Comparison of ENCODE assay signal across 10 cellular contexts in the genomic region with DNA sequence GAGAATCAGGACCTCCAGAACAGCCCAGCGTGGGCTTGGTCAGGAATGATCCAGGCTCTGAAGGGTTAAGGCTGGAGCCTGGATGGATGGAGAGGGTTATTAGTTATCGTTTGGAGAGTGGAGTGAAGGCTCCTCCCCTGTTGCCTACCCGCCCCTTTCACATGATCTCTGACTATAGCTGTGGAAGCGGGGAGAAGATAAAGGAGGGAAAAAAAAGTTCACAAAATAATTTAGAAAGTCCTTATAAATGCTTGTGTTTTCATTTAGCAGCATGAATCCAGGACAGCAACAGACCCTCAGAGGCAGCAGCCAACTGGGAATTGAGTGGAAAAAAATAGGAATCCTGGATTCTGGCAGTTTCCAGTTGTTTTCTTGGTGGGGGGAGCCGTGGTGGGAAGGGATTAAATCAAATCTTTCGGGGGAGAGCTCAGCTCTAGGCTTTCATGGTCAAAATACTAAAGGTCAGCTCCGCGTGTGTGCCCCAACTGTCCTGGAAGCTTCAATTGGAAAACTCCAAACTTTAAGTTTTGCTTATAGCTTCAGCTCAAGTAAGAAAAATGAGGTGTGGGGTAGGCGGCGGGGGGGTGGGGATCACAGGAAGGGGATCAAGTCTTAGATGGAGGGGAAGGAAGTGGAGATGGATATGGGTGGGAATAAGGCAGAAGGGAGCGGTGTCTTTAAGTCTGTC. TPM values are rescaled to one million over a fixed set of nuclear protein-coding genes. Genes with fewer than 3 reads are reported as not detected.
A peak's percentile ranks its signal among the peaks of the same experiment; 100 is the strongest.
DNase-seq lines count a peak whose midpoint lies in the region; ATAC-seq, FAIRE-seq and TF ChIP-seq lines count a peak whose summit lies in the region.
"Had no signal": no experiment of that assay in that cellular context is flagged by ENCODE, and none has a peak within 500 bp of the region (broad histone marks: within the 10 kb centered on the region; RNA-seq: fewer than 3 reads in every experiment).

No MANE protein-coding gene starts in this region.

- intact Hi-C loops in endothelial cell of umbilical vein (cut with micrococcal nuclease): loop anchor here (2.0 kb wide), 1 partner anchor 59 kb away; no protein-coding TSS in a partner anchor

- H3K9ac ChIP-seq in endothelial cell of umbilical vein (replicated peaks; ENCODE audit: extremely low read depth, insufficient read depth, low read length): peak overlapping the region; percentile 82

- H3K4me3 ChIP-seq in endothelial cell of umbilical vein (replicated peaks in 1 of 3; ENCODE audit: insufficient read depth in 1 of 3, low read depth in 1 of 3, low read length in 3 of 3): peak overlapping the region; percentile 51 to 94 (median 81)

- DNase-seq in A172 (ENCODE audit: low spot score) (peak; percentile 77), NCI-H2227 (lab: John Stamatoyannopoulos, UW; ENCODE audit: unreplicated experiment) (peak; percentile 73), endothelial cell of umbilical vein (ENCODE audit: low read depth, low spot score) (peak; percentile 63), myocyte (ENCODE audit: low read depth) (peak; percentile 76), AML-193 (lab: John Stamatoyannopoulos, UW) (no peak), NCI-H2171 treated with DMSO at 0.1 percent for 48 hours (lab: John Stamatoyannopoulos, UW) (no peak)
- no peak for DNase-seq in activated effector memory CD4-positive, alpha-beta T cell treated with anti-CD3 and anti-CD28 coated beads, Interleukin-2, amount 50 U/mL, for 16 hours
- DNase-seq: ACHN, cortex of kidney had no signal

- H3K9me3 ChIP-seq in endothelial cell of umbilical vein (replicated peaks; ENCODE audit: control insufficient read depth, insufficient read depth, low read length): no peaks in the 10 kb centered on the region

- TF ChIP-seq CTCF in endothelial cell of umbilical vein (IDR thresholded peaks at IDR 0.05; ENCODE audit: extremely low read depth in 1 of 2, insufficient read depth in 1 of 2, low read depth in 1 of 2, low read length in 2 of 2): no peak

- dilution Hi-C loops in endothelial cell of umbilical vein (cut with MboI; ENCODE audit: extremely low pct_ligation_motif_present, low sequenced_read_pairs): no loop called here

- no peak for ATAC-seq in GM21515 (IDR thresholded peaks at IDR 0.05; ENCODE audit: unreplicated experiment)

- POLR2A ChIA-PET in endothelial cell of umbilical vein (lab: Charles Lee): interaction anchor here (0.5 to 1.1 kb wide), 4 partner anchors 59 to 156 kb away, joined by 3 to 5 read pairs (median 4); no protein-coding TSS in a partner anchor

- CTCF ChIA-PET in endothelial cell of umbilical vein (lab: Charles Lee): interaction anchor here (0.7 to 5.2 kb wide), 18 partner anchors 9 to 685 kb away, joined by 3 to 41 read pairs (median 4); no protein-coding TSS in a partner anchor

- H3K4me2 ChIP-seq in endothelial cell of umbilical vein (ENCODE audit: insufficient read depth, low read length): peak overlapping the region; percentile 94

- FAIRE-seq in endothelial cell of umbilical vein (lab: Jason Lieb, UNC): peak; percentile 35

- peaks cover 58% of the 10 kb centered on the region for H3K4me1 ChIP-seq in endothelial cell of umbilical vein (ENCODE audit: control insufficient read depth, extremely low read depth, insufficient read depth, low read length)

- H3K79me2 ChIP-seq in endothelial cell of umbilical vein (ENCODE audit: control insufficient read depth, insufficient read depth, low read length): peaks cover 38% of the 10 kb centered on the region

- H3K27ac ChIP-seq in endothelial cell of umbilical vein (ENCODE audit: insufficient read depth, low read depth, low read length): peak overlapping the region; percentile 69

- H3K27me3 ChIP-seq in endothelial cell of umbilical vein (ENCODE audit: control insufficient read depth in 2 of 2, insufficient read depth in 2 of 2, low read length in 2 of 2): no peaks in the 10 kb centered on the region

- peak overlapping the region; percentile 69 for H2AFZ ChIP-seq in endothelial cell of umbilical vein (ENCODE audit: low read depth, low read length)

- H4K20me1 ChIP-seq in endothelial cell of umbilical vein (replicated peaks; ENCODE audit: control insufficient read depth, extremely low read depth, insufficient read depth, low read length): no peaks in the 10 kb centered on the region

- no TSS peak for BruUV-seq in endothelial cell of umbilical vein (replicated peaks; lab: Mats Ljungman, UMichigan)

- no peaks in the 10 kb centered on the region for H3K9me1 ChIP-seq in endothelial cell of umbilical vein (replicated peaks; ENCODE audit: control insufficient read depth, extremely low read depth, insufficient read depth, low read length)

- no peaks in the 10 kb centered on the region for H3K36me3 ChIP-seq in endothelial cell of umbilical vein (ENCODE audit: control insufficient read depth in 2 of 2, extremely low read depth in 1 of 2, insufficient read depth in 2 of 2, low read length in 2 of 2)

- no peak for TF ChIP-seq POLR2A in endothelial cell of umbilical vein (IDR thresholded peaks at IDR 0.05; ENCODE audit: low read depth, low read length)

TF ChIP-seq in endothelial cell of umbilical vein, 7 proteins besides CTCF, POLR2A, EP300 and RAD21:
- TF ChIP-seq JUN (IDR thresholded peaks at IDR 0.05; ENCODE audit: borderline replicate concordance, insufficient read depth, insufficient read length, low read depth) (no peak), GATA2 (IDR thresholded peaks at IDR 0.05; ENCODE audit: insufficient read depth, insufficient read length, low read depth, low read length) (no peak), EZH2 (IDR thresholded peaks at IDR 0.05; ENCODE audit: borderline replicate concordance, low read depth, low read length, severe bottlenecking) (no peak), MYC (IDR thresholded peaks at IDR 0.05; ENCODE audit: low read depth, low read length) (no peak), FOS (IDR thresholded peaks at IDR 0.05; ENCODE audit: borderline replicate concordance, insufficient read depth, low read length) (no peak), POLR2AphosphoS5 (IDR thresholded peaks at IDR 0.05; ENCODE audit: insufficient read depth, low read depth, low read length) (no peak)
- TF ChIP-seq, protein P1, sequence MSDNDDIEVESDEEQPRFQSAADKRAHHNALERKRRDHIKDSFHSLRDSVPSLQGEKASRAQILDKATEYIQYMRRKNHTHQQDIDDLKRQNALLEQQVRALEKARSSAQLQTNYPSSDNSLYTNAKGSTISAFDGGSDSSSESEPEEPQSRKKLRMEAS (IDR thresholded peaks at IDR 0.05; ENCODE audit: insufficient read depth, insufficient read length): no peak

RNA-seq across cellular contexts. Expression of gene DDR2, which starts 0.6 kb away (rescaled TPM):
- 73.0 and 84.2 TPM in 2 replicates for total RNA-seq in A172 (2014; rRNA removed; shearing (Covaris generic))
- total RNA-seq in endothelial cell of umbilical vein (22.7 and 30.8 TPM in 2 replicates), myocyte (51.4 and 65.3 TPM in 2 replicates)
- polyA plus RNA-seq in endothelial cell of umbilical vein: 20.0 and 27.8 TPM in 2 replicates
- polyA plus RNA-seq in endothelial cell of umbilical vein (2011; cell fraction: cytosol; rRNA removed): 14.9 and 15.1 TPM in 2 replicates
- 39.0 and 44.2 TPM in 2 replicates for polyA plus RNA-seq in endothelial cell of umbilical vein (2011; cell fraction: nucleus; rRNA removed)
- polyA plus RNA-seq in endothelial cell of umbilical vein (2012): 22.3 and 27.9 TPM in 2 replicates
- 124 and 127 TPM in 2 replicates for polyA minus RNA-seq in endothelial cell of umbilical vein
- polyA minus RNA-seq in endothelial cell of umbilical vein (2011; cell fraction: cytosol; rRNA and poly(A)+ RNA removed): 1.1 TPM
- polyA minus RNA-seq in endothelial cell of umbilical vein (2011; cell fraction: nucleus; rRNA and poly(A)+ RNA removed): 63.0 and 94.2 TPM in 2 replicates
- polyA plus RNA-seq in myocyte (2012): 43.2 TPM

Comparison
In these comparisons a context has a peak if more than half of its experiments do, and no peak if none do; other contexts are left out.
1. DNase-seq: peak in A172 (single experiment), NCI-H2227 (single experiment), endothelial cell of umbilical vein (single experiment) and myocyte (single experiment); none in AML-193 (0 of 2), NCI-H2171 treated with DMSO at 0.1 percent for 48 hours (single experiment) and activated effector memory CD4-positive, alpha-beta T cell treated with anti-CD3 and anti-CD28 coated beads, Interleukin-2, amount 50 U/mL, for 16 hours (single experiment).